1 cellular context compared by ENCODE assay signal in the genomic region with DNA sequence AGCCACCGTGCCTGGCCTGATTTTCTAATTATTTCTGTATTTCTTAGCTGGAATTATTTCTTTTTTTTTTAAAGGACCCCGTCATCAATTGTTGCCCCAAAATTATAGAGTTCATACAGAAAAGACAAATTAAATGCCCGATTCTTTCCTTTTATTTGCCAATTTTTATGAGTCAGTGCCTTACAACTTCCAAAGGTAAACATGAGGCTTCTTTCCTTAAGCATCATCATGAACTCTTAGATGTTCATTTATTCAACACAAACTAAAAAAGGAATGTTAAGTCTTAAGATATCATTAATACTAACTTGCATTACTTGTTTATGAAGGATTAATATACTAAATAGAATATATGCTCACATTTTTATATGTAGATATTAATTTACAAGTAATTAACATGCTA.
TF ChIP-seq lines count a peak whose summit lies in the region.

No MANE protein-coding gene starts in this region.

TF ChIP-seq in IMR-90, 13 proteins besides CTCF, POLR2A, EP300 and RAD21:
- TF ChIP-seq FOS (IDR thresholded peaks at IDR 0.05; ENCODE audit: low read depth, low read length) (peak; percentile 70; the same call in 1 of the 2 replicates), BHLHE40 (IDR thresholded peaks at IDR 0.05; ENCODE audit: low read depth, low read length) (no peak)
